In the genomic region with DNA sequence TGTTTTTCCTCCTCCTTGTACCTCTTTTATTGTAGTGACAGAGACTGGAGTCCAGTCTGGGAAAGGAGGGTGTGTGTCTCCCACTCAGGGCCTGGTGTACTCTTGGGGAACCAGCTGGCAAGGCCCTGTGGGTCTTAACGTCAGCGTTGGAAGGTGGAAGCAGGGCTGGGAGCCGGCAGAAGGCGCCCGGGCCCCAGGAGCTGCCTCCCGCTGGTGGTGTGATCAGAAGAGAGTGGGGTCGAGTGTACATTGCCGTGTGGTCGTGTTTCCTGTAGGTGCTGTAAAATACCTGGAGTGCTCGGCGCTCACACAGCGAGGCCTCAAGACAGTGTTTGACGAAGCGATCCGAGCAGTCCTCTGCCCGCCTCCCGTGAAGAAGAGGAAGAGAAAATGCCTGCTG, we compare ENCODE assay signal across 21 cellular contexts. TPM values are rescaled to one million over a fixed set of nuclear protein-coding genes. Genes with fewer than 3 reads are reported as not detected.
DNase-seq lines count a peak whose midpoint lies in the region; ATAC-seq and TF ChIP-seq lines count a peak whose summit lies in the region.
"Had no signal": no experiment of that assay in that cellular context is flagged by ENCODE, and none has a peak within 500 bp of the region (broad histone marks: within the 10 kb centered on the region; RNA-seq: fewer than 3 reads in every experiment).

No MANE protein-coding gene starts in this region.

- peaks cover 58% of the 10 kb centered on the region for H4K20me1 ChIP-seq in GM23338 (replicated peaks; ENCODE audit: insufficient read depth)

- H3K79me2 ChIP-seq in GM23338 (replicated peaks; ENCODE audit: insufficient read depth) = peaks cover 56% of the 10 kb centered on the region

- H3K27me3 ChIP-seq in GM23338 (ENCODE audit: insufficient read depth) = no peaks in the 10 kb centered on the region
- no peaks in the 10 kb centered on the region for H3K27me3 ChIP-seq in breast epithelium
- no peaks in the 10 kb centered on the region for H3K27me3 ChIP-seq in esophagus (ENCODE audit: control insufficient read depth in 1 of 2, insufficient read depth in 2 of 2, low read length in 2 of 2)

- peaks cover 20% of the 10 kb centered on the region for H3K27me3 Mint-ChIP-seq in GM23338 (ENCODE audit: insufficient read depth, low read depth, poor library complexity)
- H3K27me3 Mint-ChIP-seq: IgD-negative memory B cell had no signal

- H3K4me3 ChIP-seq in GM23338 = no peak overlapping the region
- no peak overlapping the region for H3K4me3 ChIP-seq in breast epithelium
- H3K4me3 ChIP-seq in esophagus (ENCODE audit: low read depth in 1 of 2, low read length in 2 of 2) = no peak overlapping the region
- no peak overlapping the region for H3K4me3 ChIP-seq in mucosa of descending colon
- H3K4me3 ChIP-seq: GM23248 had no signal

- TF ChIP-seq CTCF in GM23338 (conservative IDR thresholded peaks at IDR 0.05; ENCODE audit: low read depth in 2 of 2) (no peak), breast epithelium (IDR thresholded peaks at IDR 0.05) (no peak), mucosa of descending colon (IDR thresholded peaks at IDR 0.05) (no peak)

- H3K36me3 Mint-ChIP-seq in GM23338 (ENCODE audit: low read depth) = peaks cover 71% of the 10 kb centered on the region
- H3K36me3 Mint-ChIP-seq: IgD-negative memory B cell had no signal

- ATAC-seq in GM23338 = no peak
- peak; percentile 11 for ATAC-seq in sciatic nerve
- no peak for ATAC-seq in GM18519 (IDR thresholded peaks at IDR 0.05; ENCODE audit: low FRiP score, unreplicated experiment)
- no peak for ATAC-seq in mucosa of descending colon
- ATAC-seq: HCT116 had no signal

- H3K4me3 Mint-ChIP-seq in GM23338 = no peak overlapping the region
- H3K4me3 Mint-ChIP-seq: IgD-negative memory B cell had no signal

- DNase-seq in GM23338 (ENCODE audit: low spot score) = no peak
- DNase-seq in breast epithelium (ENCODE audit: low spot score in 2 of 2) = no peak
- no peak for DNase-seq in sciatic nerve (ENCODE audit: low spot score)
- no peak for DNase-seq in mucosa of descending colon
- no peak for DNase-seq in AG20443 (ENCODE audit: low spot score)
- DNase-seq: AML-193, DMS 273 treated with DMSO at 0.1 percent for 48 hours, GM23248, Kasumi-1, MM.1S, NCI-H1105, NCI-H1694, NCI-H510A treated with DMSO at 0.1 percent for 48 hours, NCI-H82, OCI-M1, RPMI8226 had no signal

- H3K4me1 ChIP-seq in GM23338 (ENCODE audit: insufficient read depth) (peaks cover 8% of the 10 kb centered on the region), breast epithelium (peaks cover 8 to 15% of the 10 kb centered on the region in 2 donors), esophagus (ENCODE audit: control insufficient read depth in 2 of 2, insufficient read depth in 2 of 2, low read length in 1 of 2) (peaks cover 8 to 19% of the 10 kb centered on the region in 2 donors), mucosa of descending colon (ENCODE audit: low read depth) (peaks cover 2% of the 10 kb centered on the region)

- H3K4me1 Mint-ChIP-seq in GM23338 = peaks cover 15% of the 10 kb centered on the region; the same call in 2 of the 3 replicates

- peaks cover 13% of the 10 kb centered on the region for H3F3A ChIP-seq in GM23338 (replicated peaks; ENCODE audit: low read depth)

- no peak overlapping the region for H3K4me2 ChIP-seq in GM23338

- intact Hi-C loops in breast epithelium (cut with DNase I; ENCODE audit: low total_unique reads) = no loop called here
- intact Hi-C loops in sciatic nerve (cut with DNase I) = no loop called here
- intact Hi-C loops in mucosa of descending colon (cut with DNase I, micrococcal nuclease) = no loop called here

- peak overlapping the region; percentile 29 for H3K27ac Mint-ChIP-seq in GM23338

- peaks cover 38% of the 10 kb centered on the region for H3K36me3 ChIP-seq in GM23338 (ENCODE audit: insufficient read depth)
- H3K36me3 ChIP-seq in breast epithelium = no peaks in the 10 kb centered on the region
- H3K36me3 ChIP-seq in esophagus (ENCODE audit: control insufficient read depth in 2 of 2, insufficient read depth in 2 of 2, low read length in 1 of 2) = peaks cover 11 to 23% of the 10 kb centered on the region in 2 donors
- no peaks in the 10 kb centered on the region for H3K36me3 ChIP-seq in mucosa of descending colon (ENCODE audit: low read depth)

- H3K9me3 ChIP-seq in breast epithelium (no peaks in the 10 kb centered on the region), esophagus (ENCODE audit: control insufficient read depth in 2 of 2, insufficient read depth in 1 of 2, low read depth in 1 of 2, low read length in 1 of 2) (no peaks in the 10 kb centered on the region), mucosa of descending colon (no peaks in the 10 kb centered on the region)

- no peaks in the 10 kb centered on the region for H3K9me3 Mint-ChIP-seq in GM23338
- H3K9me3 Mint-ChIP-seq: IgD-negative memory B cell had no signal

- WGBS in esophagus, 2 donors = 91 to 95% methylated on average over 17 of the region's 17 CpGs

- no peaks in the 10 kb centered on the region for H3K9me2 ChIP-seq in GM23338 (ENCODE audit: insufficient read depth)

- H3K27ac ChIP-seq in GM23338 (ENCODE audit: low read depth) (peak overlapping the region; percentile 74; the same call in 1 of the 2 replicates), breast epithelium (peak overlapping the region; percentile 36 to 53), esophagus (ENCODE audit: low read depth in 2 of 2, low read length in 1 of 2) (peak overlapping the region; percentile 27 to 47)
- H3K27ac ChIP-seq: C4-2B, GM23248 had no signal

- no peak overlapping the region for H2AFZ ChIP-seq in GM23338
- H2AFZ ChIP-seq: GM23248 had no signal

- TF ChIP-seq POLR2A in breast epithelium (IDR thresholded peaks at IDR 0.05) = no peak

RNA-seq across cellular contexts. Expression of a gene that starts 27.7 kb away (rescaled TPM):
- 142 and 150 TPM in 2 replicates for total RNA-seq in GM23338 (2014; rRNA removed; shearing (Covaris generic))
- polyA plus RNA-seq in GM23338 (2016; fragmentation: Nextera tagmentation; extraction: Ambion mirVana) (844 and 859 TPM in 2 replicates), esophagus (100 to 1,000 TPM; 440 to 451 TPM)
- total RNA-seq in breast epithelium (100 to 1,000 TPM; 103 to 121 (median 121) TPM), sciatic nerve (225 TPM), mucosa of descending colon (100 to 1,000 TPM; 294 to 402 (median 391) TPM)

RNA-seq across cellular contexts. Expression of a gene that starts 45.7 kb away (rescaled TPM):
- 26.0 and 28.5 TPM in 2 replicates for total RNA-seq in GM23338 (2014; rRNA removed; shearing (Covaris generic))
- polyA plus RNA-seq in GM23338 (2016; fragmentation: Nextera tagmentation; extraction: Ambion mirVana) = 11.1 and 13.8 TPM in 2 replicates
- 10 to 100 TPM; 15.4 to 18.0 (median 17.6) TPM for total RNA-seq in breast epithelium
- polyA plus RNA-seq in esophagus = 1 to 10 TPM; 8.4 to 9.2 TPM
- 21.2 TPM for total RNA-seq in sciatic nerve
- 10 to 100 TPM; 18.4 to 25.4 (median 20.3) TPM for total RNA-seq in mucosa of descending colon

RNA-seq across cellular contexts. Expression of a gene that starts 53.3 kb away (rescaled TPM):
- 23.6 and 25.1 TPM in 2 replicates for total RNA-seq in GM23338 (2014; rRNA removed; shearing (Covaris generic))
- polyA plus RNA-seq in GM23338 (2016; fragmentation: Nextera tagmentation; extraction: Ambion mirVana) (11.0 and 12.8 TPM in 2 replicates), esophagus (1 to 10 TPM; 9.2 to 9.6 TPM)
- total RNA-seq in breast epithelium (10 to 100 TPM; 14.4 to 18.7 (median 14.7) TPM), sciatic nerve (19.5 TPM), mucosa of descending colon (10 to 100 TPM in 2 of 3 donors, 1 to 10 TPM in 1; 6.8 to 15.5 (median 11.6) TPM)
